30 cellular contexts compared by ENCODE assay signal in genomic region chr7:91425149-91425548, GRCh38.
"Had no signal": no experiment of that assay in that cellular context is flagged by ENCODE, and none has a peak within 500 bp of the region (broad histone marks: within the 10 kb centered on the region; RNA-seq: fewer than 3 reads in every experiment).

No MANE protein-coding gene starts in this region.

- DNase-seq: activated B cell treated with CpG ODN at 0.5 μM for 24 hours; activated CD4-positive, alpha-beta memory T cell treated with anti-CD3 and anti-CD28 coated beads for 36 hours; activated CD4-positive, alpha-beta T cell treated with anti-CD3 and anti-CD28 coated beads for 4 hours; activated CD4-positive, alpha-beta T cell treated with anti-CD3 and anti-CD28 coated beads, Interleukin-2, amount 10 ng/mL, durations not matched to agents 24 days and 14 days; activated CD4-positive, alpha-beta T cell treated with anti-CD3 and anti-CD28 coated beads, Interleukin-2, amount 50 U/mL, for 1 hour; activated CD4-positive, alpha-beta T cell treated with anti-CD3 and anti-CD28 coated beads, Interleukin-2, amount 50 U/mL, for 4 hours; activated CD4-positive, CD25-positive, alpha-beta regulatory T cell treated with anti-CD3 and anti-CD28 coated beads, Interleukin-2, amount 50 U/mL, for 72 hours; activated CD8-positive, alpha-beta memory T cell treated with anti-CD3 and anti-CD28 coated beads, Interleukin-2, amount 50 U/mL, for 4 hours; activated CD8-positive, alpha-beta T cell treated with anti-CD3 and anti-CD28 coated beads for 36 hours; activated effector memory CD4-positive, alpha-beta T cell treated with anti-CD3 and anti-CD28 coated beads, Interleukin-2, amount 50 U/mL, for 16 hours; activated gamma-delta T cell treated with Interleukin-2 at 50 U/mL for 16 hours; activated naive CD4-positive, alpha-beta T cell; activated naive CD4-positive, alpha-beta T cell treated with anti-CD3 and anti-CD28 coated beads for 36 hours; activated naive CD4-positive, alpha-beta T cell treated with anti-CD3 and anti-CD28 coated beads, Interleukin-2, amount 50 U/mL, for 16 hours; activated naive CD8-positive, alpha-beta T cell treated with anti-CD3 and anti-CD28 coated beads for 36 hours; activated T-cell treated with anti-CD3 and anti-CD28 coated beads for 4 hours; activated T-cell treated with anti-CD3 and anti-CD28 coated beads, Interleukin-2, amount 50 U/mL, for 1 hour; activated T-cell treated with anti-CD3 and anti-CD28 coated beads, Interleukin-2, amount 50 U/mL, for 4 hours; activated T-cell treated with anti-CD3 and anti-CD28 coated beads, Interleukin-2, amount 50 U/mL, for 72 hours; adrenal gland; amniotic stem cell; aorta; body of pancreas; brain microvascular endothelial cell; central memory CD4-positive, alpha-beta T cell; T-helper 1 cell; T-helper 2 cell; T-helper 9 cell had no signal

- ATAC-seq: activated CD8-positive, alpha-beta T cell treated with anti-CD3 and anti-CD28 coated beads for 36 hours; activated naive CD4-positive, alpha-beta T cell treated with anti-CD3 and anti-CD28 coated beads, Interleukin-2, amount 50 U/mL, for 72 hours; activated T-cell treated with anti-CD3 and anti-CD28 coated beads, Interleukin-2, amount 50 U/mL, for 4 hours; activated T-cell treated with anti-CD3 and anti-CD28 coated beads, Interleukin-2, amount 50 U/mL, for 72 hours; activated T-helper 17 cell treated with anti-CD3 and anti-CD28 coated beads, Interleukin-2, amount 50 U/mL, for 72 hours; body of pancreas had no signal
